Comparison of ENCODE assay signal across 8 cellular contexts in the genomic region with DNA sequence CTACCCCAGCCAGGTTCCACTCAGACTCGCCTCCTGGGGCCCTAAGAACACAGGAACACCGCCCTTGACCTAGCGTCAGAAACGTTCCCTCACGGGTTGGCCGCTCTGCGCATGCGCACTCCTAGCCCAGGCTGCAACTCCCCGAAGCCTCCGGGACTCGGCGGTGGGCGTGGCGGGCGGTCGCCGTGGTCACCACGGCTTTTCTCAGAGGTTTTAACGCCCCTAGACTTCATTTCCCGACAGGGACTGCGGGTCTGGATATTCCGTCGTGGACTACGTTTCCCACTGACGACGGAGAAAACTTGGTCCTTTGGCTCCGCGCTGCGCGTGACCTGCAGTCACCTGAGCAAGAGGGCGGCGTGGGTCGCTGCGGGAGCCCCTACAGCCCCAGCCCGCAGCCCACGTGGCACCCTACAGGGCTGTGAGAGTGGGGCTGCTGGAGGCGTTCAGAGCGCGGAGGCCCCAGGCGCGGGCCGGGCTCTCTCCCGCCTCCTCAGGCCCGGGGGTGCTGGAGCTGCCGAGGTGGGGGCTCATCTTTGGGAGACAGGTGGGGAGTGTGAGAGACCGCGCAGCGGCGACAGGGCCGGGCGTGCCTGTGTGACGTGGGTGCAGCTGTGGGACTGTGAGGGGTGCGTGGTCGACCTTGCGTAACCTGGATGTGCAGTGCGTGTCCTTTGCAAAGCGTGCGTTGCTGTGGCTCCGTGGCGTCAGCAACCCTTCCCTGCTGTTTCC. TPM values are rescaled to one million over a fixed set of nuclear protein-coding genes. Genes with fewer than 3 reads are reported as not detected.
A peak's percentile ranks its signal among the peaks of the same experiment; 100 is the strongest.
DNase-seq lines count a peak whose midpoint lies in the region; ATAC-seq and TF ChIP-seq lines count a peak whose summit lies in the region.

No MANE protein-coding gene starts in this region.

- peak overlapping the region; percentile 56 to 67 for H3K4me3 ChIP-seq in duodenal mucosa (ENCODE audit: low read depth in 1 of 2, low read length in 2 of 2)
- peak overlapping the region; percentile 20 for H3K4me3 ChIP-seq in lower leg skin (ENCODE audit: low read depth, poor library complexity, severe bottlenecking)

- DNase-seq in GM13976 (ENCODE audit: low spot score) (peak; percentile 38), SK-N-DZ (ENCODE audit: low spot score) (peak; percentile 71), lower leg skin (ENCODE audit: low spot score in 2 of 2) (peak in 1 of 2 donors; percentile 29)
- DNase-seq in stimulated activated CD4-positive, alpha-beta T cell treated with anti-CD3 and anti-CD28 coated beads, Interleukin-2, amount 100 ng/mL, for 4 hours (ENCODE audit: low read depth), result peak; percentile 19

- no peak for ATAC-seq in HG02973 (IDR thresholded peaks at IDR 0.05; ENCODE audit: unreplicated experiment)
- no peak for ATAC-seq in GM18498 (IDR thresholded peaks at IDR 0.05; ENCODE audit: unreplicated experiment)
- ATAC-seq in GM21723 (IDR thresholded peaks at IDR 0.05; ENCODE audit: unreplicated experiment), result no peak

- peak overlapping the region in 1 of 2 donors; percentile 18 for H3K9ac ChIP-seq in duodenal mucosa (ENCODE audit: low read depth in 1 of 2, low read length in 2 of 2)

- no peaks in the 10 kb centered on the region for H3K27me3 ChIP-seq in duodenal mucosa (ENCODE audit: control insufficient read depth in 1 of 2, insufficient read depth in 2 of 2, low read length in 2 of 2)

- TF ChIP-seq CTCF in GM13976 (IDR thresholded peaks at IDR 0.05; ENCODE audit: borderline replicate concordance, control extremely low read depth, extremely low read depth, insufficient read depth, missing control alignments) (no peak), lower leg skin (IDR thresholded peaks at IDR 0.05) (no peak)

- TF ChIP-seq POLR2A in lower leg skin (IDR thresholded peaks at IDR 0.05), result no peak

- in situ Hi-C loops in GM13976 (cut with MboI; ENCODE audit: low sequenced_read_pairs, unreplicated experiment), result no loop called here

- intact Hi-C loops in lower leg skin (cut with DNase I; ENCODE audit: low total_unique reads), result no loop called here

- WGBS in lower leg skin, 2 donors, result 2 to 4% methylated on average over 39 to 42 of the region's 60 CpGs

- peak overlapping the region; percentile 20 for H3K27ac ChIP-seq in duodenal mucosa (ENCODE audit: low read depth, low read length)

- H3K4me1 ChIP-seq in duodenal mucosa (ENCODE audit: control insufficient read depth in 1 of 2, insufficient read depth in 2 of 2, low read length in 2 of 2), result peaks cover 0 to 5% of the 10 kb centered on the region in 2 donors

- peaks cover 10 to 13% of the 10 kb centered on the region in 2 donors for H3K9me3 ChIP-seq in duodenal mucosa (ENCODE audit: control insufficient read depth in 1 of 2, low read length in 2 of 2)

- no peaks in the 10 kb centered on the region for H3K36me3 ChIP-seq in duodenal mucosa (ENCODE audit: control insufficient read depth in 1 of 2, insufficient read depth in 2 of 2, low read length in 2 of 2)

RNA-seq across cellular contexts. Expression of a gene that starts 38.0 kb away (rescaled TPM):
- polyA plus RNA-seq in SK-N-DZ (2014; cell fraction: cytosol; rRNA removed), result 10.3 and 11.6 TPM in 2 replicates
- polyA plus RNA-seq in SK-N-DZ (2014; cell fraction: nucleus; rRNA removed), result 11.3 and 11.8 TPM in 2 replicates
- total RNA-seq in lower leg skin, result 1 to 10 TPM; 3.9 to 9.4 (median 6.4) TPM
